In the genomic region with DNA sequence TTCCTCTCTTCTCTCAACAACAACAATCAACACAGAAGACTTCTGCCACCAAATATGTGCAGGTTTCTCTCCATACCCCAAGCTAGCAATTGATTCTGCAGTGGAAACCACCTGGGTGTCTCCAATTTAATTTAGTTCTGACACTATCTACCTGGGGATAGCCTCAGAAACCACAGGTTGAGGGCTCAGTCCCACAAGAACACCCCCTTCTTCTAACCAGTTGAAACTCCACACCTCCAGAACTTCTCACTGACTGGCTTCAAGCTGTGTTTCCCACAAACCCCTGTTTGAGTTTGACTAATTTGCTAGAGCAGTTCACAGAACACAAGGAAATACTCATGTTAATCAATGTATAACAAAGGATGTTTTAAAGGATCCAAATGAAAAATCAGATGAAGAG, we compare ENCODE assay signal across 2 cellular contexts.
TF ChIP-seq lines count a peak whose summit lies in the region.

No MANE protein-coding gene starts in this region.

TF ChIP-seq in GM12878, 131 proteins besides CTCF, POLR2A, EP300 and RAD21:
- no peak for TF ChIP-seq BRCA1 (IDR thresholded peaks at IDR 0.05; ENCODE audit: low read depth, low read length)
- peak; percentile 70 for TF ChIP-seq RUNX3 (IDR thresholded peaks at IDR 0.05; ENCODE audit: low read length)

TF ChIP-seq in HEK293T, 16 proteins besides CTCF, POLR2A, EP300 and RAD21:
- TF ChIP-seq LEF1 (IDR thresholded peaks at IDR 0.05; ENCODE audit: borderline replicate concordance) (no peak), ELF4 (IDR thresholded peaks at IDR 0.05) (no peak), BHLHE40 (IDR thresholded peaks at IDR 0.05; ENCODE audit: borderline replicate concordance) (no peak), CTBP1 (IDR thresholded peaks at IDR 0.05; ENCODE audit: borderline replicate concordance) (no peak), ZNF384 (IDR thresholded peaks at IDR 0.05) (no peak), FOXK2 (IDR thresholded peaks at IDR 0.05) (no peak), FOXM1 (IDR thresholded peaks at IDR 0.05; ENCODE audit: borderline replicate concordance) (no peak), NFRKB (IDR thresholded peaks at IDR 0.05) (no peak)
